Comparison of ENCODE assay signal across 10 cellular contexts in genomic region chr4:54100607-54101189, GRCh38. TPM values are rescaled to one million over a fixed set of nuclear protein-coding genes. Genes with fewer than 3 reads are reported as not detected.
DNase-seq lines count a peak whose midpoint lies in the region; ATAC-seq, FAIRE-seq and TF ChIP-seq lines count a peak whose summit lies in the region.
"Had no signal": no experiment of that assay in that cellular context is flagged by ENCODE, and none has a peak within 500 bp of the region (broad histone marks: within the 10 kb centered on the region; RNA-seq: fewer than 3 reads in every experiment).

No MANE protein-coding gene starts in this region.

- peak overlapping the region; percentile 77 for H3K4me3 Mint-ChIP-seq in astrocyte (ENCODE audit: unreplicated experiment)
- H3K4me3 Mint-ChIP-seq in memory B cell, result peak overlapping the region; percentile 61

- intact Hi-C loops in aorta (cut with DNase I), result loop anchor here in 1 of 2 donors (10.0 kb wide), 1 partner anchor 166 kb away; no protein-coding TSS in a partner anchor

- no peak overlapping the region for H2AFZ ChIP-seq in astrocyte (ENCODE audit: low read depth, low read length)

- H3K27me3 Mint-ChIP-seq in astrocyte (ENCODE audit: low read depth, unreplicated experiment) (peaks cover 45% of the 10 kb centered on the region), memory B cell (peaks cover 47% of the 10 kb centered on the region)

- H3K4me1 Mint-ChIP-seq in astrocyte (ENCODE audit: low read depth, unreplicated experiment) (peaks cover 55% of the 10 kb centered on the region), memory B cell (peaks cover 22% of the 10 kb centered on the region)

- DNase-seq in stimulated activated CD4-positive, alpha-beta T cell treated with anti-CD3 and anti-CD28 coated beads, Interleukin-4, amount 100 ng/mL, for 1 hour, result peak; percentile 31
- no peak for DNase-seq in stimulated activated CD4-positive, alpha-beta T cell treated with anti-CD3 and anti-CD28 coated beads, Interleukin-1b, Interleukin-23, amount 100 ng/mL, for 48 hours
- no peak for DNase-seq in astrocyte (ENCODE audit: low read depth)
- no peak for DNase-seq in memory B cell (ENCODE audit: low spot score in 2 of 2)
- peak in 1 of 2 donors; percentile 77 for DNase-seq in aorta
- no peak for DNase-seq in DMS153 treated with DMSO at 0.1 percent for 48 hours (lab: John Stamatoyannopoulos, UW; ENCODE audit: unreplicated experiment)
- no peak for DNase-seq in caudate nucleus (lab: John Stamatoyannopoulos, UW)
- DNase-seq: NCI-H82 had no signal

- H3K36me3 ChIP-seq in astrocyte (ENCODE audit: insufficient read depth, low read length) (no peaks in the 10 kb centered on the region), aorta (ENCODE audit: control insufficient read depth in 1 of 2, insufficient read depth in 2 of 2, low read length in 1 of 2) (no peaks in the 10 kb centered on the region)

- no peaks in the 10 kb centered on the region for H3K36me3 Mint-ChIP-seq in astrocyte (ENCODE audit: low read depth, unreplicated experiment)
- no peaks in the 10 kb centered on the region for H3K36me3 Mint-ChIP-seq in memory B cell

- peaks cover 91% of the 10 kb centered on the region for H3K27me3 ChIP-seq in astrocyte (ENCODE audit: insufficient read depth, low read length)
- no peaks in the 10 kb centered on the region for H3K27me3 ChIP-seq in aorta (ENCODE audit: control insufficient read depth in 1 of 2, insufficient read depth in 2 of 2, low read length in 1 of 2)

- no peaks in the 10 kb centered on the region for H3K79me2 ChIP-seq in astrocyte (ENCODE audit: insufficient read depth, low read length)

- H3K4me1 ChIP-seq in astrocyte (ENCODE audit: insufficient read depth, low read length), result peaks cover 22% of the 10 kb centered on the region
- no peaks in the 10 kb centered on the region for H3K4me1 ChIP-seq in aorta (ENCODE audit: control insufficient read depth in 1 of 2, insufficient read depth in 2 of 2, low read length in 2 of 2)

- H4K20me1 ChIP-seq in astrocyte (ENCODE audit: insufficient read depth, low read length), result peaks cover 6% of the 10 kb centered on the region

- 1 to 2% methylated on average over 29 to 45 of the region's 45 CpGs for WGBS in aorta, 2 donors

- no peak for FAIRE-seq in astrocyte (lab: Jason Lieb, UNC)
- FAIRE-seq: endometrium had no signal

- peaks cover 5% of the 10 kb centered on the region for H3K9me3 Mint-ChIP-seq in astrocyte (ENCODE audit: unreplicated experiment)
- no peaks in the 10 kb centered on the region for H3K9me3 Mint-ChIP-seq in memory B cell

- ATAC-seq in memory B cell (ENCODE audit: low read depth), result peak; percentile 38
- ATAC-seq in aorta (ENCODE audit: low FRiP score), result peak; percentile 19
- no peak for ATAC-seq in GM18520 (IDR thresholded peaks at IDR 0.05; ENCODE audit: unreplicated experiment)

- H3K27ac Mint-ChIP-seq in astrocyte (ENCODE audit: unreplicated experiment), result no peak overlapping the region
- no peak overlapping the region for H3K27ac Mint-ChIP-seq in memory B cell

- peak overlapping the region; percentile 84 for H3K4me2 ChIP-seq in astrocyte (ENCODE audit: low read length)

- H3K4me3 ChIP-seq in astrocyte (ENCODE audit: insufficient read depth, low read depth, low read length), result no peak overlapping the region
- H3K4me3 ChIP-seq in aorta (ENCODE audit: low read length in 2 of 2), result peak overlapping the region; percentile 24 to 27

- H3K27ac ChIP-seq in astrocyte (ENCODE audit: low read depth, low read length), result no peak overlapping the region
- no peak overlapping the region for H3K27ac ChIP-seq in aorta (ENCODE audit: low read depth in 1 of 2, low read length in 2 of 2)
- no peak overlapping the region for H3K27ac ChIP-seq in caudate nucleus (ENCODE audit: low read depth, low read length)

- no peak overlapping the region for H3K9ac ChIP-seq in astrocyte (ENCODE audit: low read length)

- TF ChIP-seq CTCF in astrocyte (IDR thresholded peaks at IDR 0.05; ENCODE audit: insufficient read depth, low read depth, low read length), result no peak

- H3K9me3 ChIP-seq in astrocyte (ENCODE audit: insufficient read depth, low read depth, low read length) (no peaks in the 10 kb centered on the region), aorta (ENCODE audit: control insufficient read depth, low read length) (no peaks in the 10 kb centered on the region)

RNA-seq across cellular contexts. Expression of gene GSX2, which starts 0.7 kb away (rescaled TPM):
- 1.1 and 1.7 TPM in 2 replicates for total RNA-seq in astrocyte
- total RNA-seq in aorta, result not detected
- not detected for polyA plus RNA-seq in aorta

RNA-seq across cellular contexts. Expression of gene CHIC2, which starts 36.3 kb away (rescaled TPM):
- total RNA-seq in astrocyte (38.2 and 40.6 TPM in 2 replicates), aorta (10 to 100 TPM; 31.8 to 31.9 TPM)
- 10 to 100 TPM; 18.4 to 23.7 TPM for polyA plus RNA-seq in aorta
